In genomic region chr16:50216231-50216630, GRCh38 we compare ENCODE assay signal across 14 cellular contexts. TPM values are rescaled to one million over a fixed set of nuclear protein-coding genes. Genes with fewer than 3 reads are reported as not detected.
DNase-seq lines count a peak whose midpoint lies in the region; ATAC-seq and TF ChIP-seq lines count a peak whose summit lies in the region.
"Had no signal": no experiment of that assay in that cellular context is flagged by ENCODE, and none has a peak within 500 bp of the region (broad histone marks: within the 10 kb centered on the region; RNA-seq: fewer than 3 reads in every experiment).

No MANE protein-coding gene starts in this region.

- no peak for ATAC-seq in activated CD4-positive, alpha-beta T cell treated with anti-CD3 and anti-CD28 coated beads for 36 hours
- no peak for ATAC-seq in activated naive CD8-positive, alpha-beta T cell treated with anti-CD3 and anti-CD28 coated beads, Interleukin-2, amount 10 ng/mL, durations not matched to agents 7 days and 5 days (ENCODE audit: low read depth)
- peak in 1 of 3 donors; percentile 39 for ATAC-seq in natural killer cell
- no peak for ATAC-seq in HG02610 (IDR thresholded peaks at IDR 0.05; ENCODE audit: unreplicated experiment)
- ATAC-seq: GM12878, HCT116 had no signal

- no peak overlapping the region for H3K27ac ChIP-seq in stomach
- H3K27ac ChIP-seq: C4-2B, HL-60 had no signal

- intact Hi-C loops in activated CD4-positive, alpha-beta T cell treated with anti-CD3 and anti-CD28 coated beads for 36 hours (cut with DNase I, micrococcal nuclease): loop anchor here (10.0 kb wide), 2 partner anchors 109 to 449 kb away; no protein-coding TSS in a partner anchor
- intact Hi-C loops in natural killer cell (cut with micrococcal nuclease) (loop anchor here (5.0 kb wide), 1 partner anchor 51 kb away; the partner anchor contains the start of gene ADCY7), stomach (cut with DNase I; ENCODE audit: low total_unique reads) (loop anchor here (10.0 kb wide), 2 partner anchors 139 to 191 kb away; partner anchors contain the start of gene CNEP1R1)

- peak overlapping the region; percentile 89 for H3K27ac Mint-ChIP-seq in activated CD4-positive, alpha-beta T cell treated with anti-CD3 and anti-CD28 coated beads, Interleukin-2, amount 10 ng/mL, durations not matched to agents 7 days and 5 days
- H3K27ac Mint-ChIP-seq in activated CD4-positive, alpha-beta T cell treated with anti-CD3 and anti-CD28 coated beads for 36 hours: no peak overlapping the region
- H3K27ac Mint-ChIP-seq in activated naive CD8-positive, alpha-beta T cell treated with anti-CD3 and anti-CD28 coated beads, Interleukin-2, amount 10 ng/mL, durations not matched to agents 7 days and 5 days: peak overlapping the region; percentile 87
- no peak overlapping the region for H3K27ac Mint-ChIP-seq in activated naive CD8-positive, alpha-beta T cell treated with anti-CD3 and anti-CD28 coated beads for 36 hours
- peak overlapping the region; percentile 89 to 91 for H3K27ac Mint-ChIP-seq in natural killer cell
- H3K27ac Mint-ChIP-seq: B cell had no signal

- 84 to 91% (median 87%) methylated on average over 6 of the region's 6 CpGs for WGBS in stomach, 5 donors

- peaks cover 36% of the 10 kb centered on the region for H3K4me1 Mint-ChIP-seq in activated CD4-positive, alpha-beta T cell treated with anti-CD3 and anti-CD28 coated beads, Interleukin-2, amount 10 ng/mL, durations not matched to agents 7 days and 5 days
- H3K4me1 Mint-ChIP-seq in activated CD4-positive, alpha-beta T cell treated with anti-CD3 and anti-CD28 coated beads for 36 hours: peaks cover 10% of the 10 kb centered on the region
- peaks cover 23% of the 10 kb centered on the region for H3K4me1 Mint-ChIP-seq in activated naive CD8-positive, alpha-beta T cell treated with anti-CD3 and anti-CD28 coated beads, Interleukin-2, amount 10 ng/mL, durations not matched to agents 7 days and 5 days
- H3K4me1 Mint-ChIP-seq in activated naive CD8-positive, alpha-beta T cell treated with anti-CD3 and anti-CD28 coated beads for 36 hours: peaks cover 9% of the 10 kb centered on the region
- H3K4me1 Mint-ChIP-seq in natural killer cell: peaks cover 31 to 36% of the 10 kb centered on the region in 2 donors
- H3K4me1 Mint-ChIP-seq: B cell had no signal

- no peak for TF ChIP-seq EP300 in stomach (IDR thresholded peaks at IDR 0.05)

- no peak for DNase-seq in activated CD4-positive, alpha-beta T cell treated with anti-CD3 and anti-CD28 coated beads, Interleukin-2, amount 10 ng/mL, durations not matched to agents 7 days and 5 days
- DNase-seq in activated CD4-positive, alpha-beta T cell treated with anti-CD3 and anti-CD28 coated beads for 36 hours: no peak
- DNase-seq in activated naive CD8-positive, alpha-beta T cell treated with anti-CD3 and anti-CD28 coated beads, Interleukin-2, amount 10 ng/mL, durations not matched to agents 7 days and 5 days: no peak
- no peak for DNase-seq in activated naive CD8-positive, alpha-beta T cell treated with anti-CD3 and anti-CD28 coated beads for 36 hours
- DNase-seq in natural killer cell (no peak), stomach (no peak)
- DNase-seq: CD4-positive, alpha-beta memory T cell; DMS79 had no signal

- H3K27me3 Mint-ChIP-seq in activated CD4-positive, alpha-beta T cell treated with anti-CD3 and anti-CD28 coated beads, Interleukin-2, amount 10 ng/mL, durations not matched to agents 7 days and 5 days: no peaks in the 10 kb centered on the region
- H3K27me3 Mint-ChIP-seq in activated CD4-positive, alpha-beta T cell treated with anti-CD3 and anti-CD28 coated beads for 36 hours: no peaks in the 10 kb centered on the region
- H3K27me3 Mint-ChIP-seq in activated naive CD8-positive, alpha-beta T cell treated with anti-CD3 and anti-CD28 coated beads, Interleukin-2, amount 10 ng/mL, durations not matched to agents 7 days and 5 days: no peaks in the 10 kb centered on the region
- no peaks in the 10 kb centered on the region for H3K27me3 Mint-ChIP-seq in activated naive CD8-positive, alpha-beta T cell treated with anti-CD3 and anti-CD28 coated beads for 36 hours
- no peaks in the 10 kb centered on the region for H3K27me3 Mint-ChIP-seq in natural killer cell (ENCODE audit: low read depth in 2 of 2)
- H3K27me3 Mint-ChIP-seq: B cell; CD4-positive, alpha-beta memory T cell had no signal

- no peaks in the 10 kb centered on the region for H3K9me3 Mint-ChIP-seq in activated CD4-positive, alpha-beta T cell treated with anti-CD3 and anti-CD28 coated beads, Interleukin-2, amount 10 ng/mL, durations not matched to agents 7 days and 5 days
- no peaks in the 10 kb centered on the region for H3K9me3 Mint-ChIP-seq in activated CD4-positive, alpha-beta T cell treated with anti-CD3 and anti-CD28 coated beads for 36 hours (ENCODE audit: low read depth)
- H3K9me3 Mint-ChIP-seq in activated naive CD8-positive, alpha-beta T cell treated with anti-CD3 and anti-CD28 coated beads, Interleukin-2, amount 10 ng/mL, durations not matched to agents 7 days and 5 days: no peaks in the 10 kb centered on the region
- H3K9me3 Mint-ChIP-seq in activated naive CD8-positive, alpha-beta T cell treated with anti-CD3 and anti-CD28 coated beads for 36 hours: no peaks in the 10 kb centered on the region
- H3K9me3 Mint-ChIP-seq in natural killer cell: no peaks in the 10 kb centered on the region
- H3K9me3 Mint-ChIP-seq: CD4-positive, alpha-beta memory T cell had no signal

- POLR2A ChIA-PET in activated CD4-positive, alpha-beta T cell treated with anti-CD3 and anti-CD28 coated beads, Interleukin-2, amount 10 ng/mL, durations not matched to agents 7 days and 5 days (lab: Charles Lee): no interaction called here
- POLR2A ChIA-PET in activated CD4-positive, alpha-beta T cell treated with anti-CD3 and anti-CD28 coated beads for 36 hours (lab: Charles Lee): no interaction called here
- POLR2A ChIA-PET in activated naive CD8-positive, alpha-beta T cell treated with anti-CD3 and anti-CD28 coated beads, Interleukin-2, amount 10 ng/mL, durations not matched to agents 7 days and 5 days (lab: Charles Lee): interaction anchor here (1.4 kb wide), 1 partner anchor 590 kb away, joined by 3 read pairs; no protein-coding TSS in a partner anchor

- H3K36me3 ChIP-seq in stomach: peaks cover 28 to 85% (median 76%) of the 10 kb centered on the region in 4 donors

- TF ChIP-seq CTCF in natural killer cell (IDR thresholded peaks at IDR 0.05) (no peak), stomach (IDR thresholded peaks at IDR 0.05) (no peak)

- CTCF ChIA-PET in activated CD4-positive, alpha-beta T cell treated with anti-CD3 and anti-CD28 coated beads, Interleukin-2, amount 10 ng/mL, durations not matched to agents 7 days and 5 days (lab: Charles Lee): interaction anchor here (0.6 to 1.6 kb wide), 3 partner anchors 134 to 590 kb away, joined by 3 read pairs; no protein-coding TSS in a partner anchor
- CTCF ChIA-PET in activated CD4-positive, alpha-beta T cell treated with anti-CD3 and anti-CD28 coated beads for 36 hours (lab: Charles Lee): interaction anchor here (0.6 to 1.6 kb wide), 5 partner anchors 20 to 590 kb away, joined by 3 read pairs; partner anchors contain the start of gene CNEP1R1

- no peaks in the 10 kb centered on the region for H3K27me3 ChIP-seq in stomach

- no peak for TF ChIP-seq POLR2A in stomach (IDR thresholded peaks at IDR 0.05)

- no peaks in the 10 kb centered on the region for H3K9me3 ChIP-seq in stomach

- peaks cover 46% of the 10 kb centered on the region for H3K36me3 Mint-ChIP-seq in activated CD4-positive, alpha-beta T cell treated with anti-CD3 and anti-CD28 coated beads, Interleukin-2, amount 10 ng/mL, durations not matched to agents 7 days and 5 days (ENCODE audit: low read depth)
- peaks cover 29% of the 10 kb centered on the region for H3K36me3 Mint-ChIP-seq in activated CD4-positive, alpha-beta T cell treated with anti-CD3 and anti-CD28 coated beads for 36 hours (ENCODE audit: low read depth)
- H3K36me3 Mint-ChIP-seq in activated naive CD8-positive, alpha-beta T cell treated with anti-CD3 and anti-CD28 coated beads, Interleukin-2, amount 10 ng/mL, durations not matched to agents 7 days and 5 days: peaks cover 13% of the 10 kb centered on the region
- peaks cover 3% of the 10 kb centered on the region for H3K36me3 Mint-ChIP-seq in activated naive CD8-positive, alpha-beta T cell treated with anti-CD3 and anti-CD28 coated beads for 36 hours
- no peaks in the 10 kb centered on the region for H3K36me3 Mint-ChIP-seq in natural killer cell

- no peak overlapping the region for H3K4me3 ChIP-seq in stomach
- H3K4me3 ChIP-seq: GM12878 had no signal

- peaks cover 0 to 12% (median 3%) of the 10 kb centered on the region in 4 donors for H3K4me1 ChIP-seq in stomach

- peak overlapping the region; percentile 61 for H3K4me3 Mint-ChIP-seq in activated CD4-positive, alpha-beta T cell treated with anti-CD3 and anti-CD28 coated beads, Interleukin-2, amount 10 ng/mL, durations not matched to agents 7 days and 5 days
- H3K4me3 Mint-ChIP-seq in activated CD4-positive, alpha-beta T cell treated with anti-CD3 and anti-CD28 coated beads for 36 hours: no peak overlapping the region
- H3K4me3 Mint-ChIP-seq in activated naive CD8-positive, alpha-beta T cell treated with anti-CD3 and anti-CD28 coated beads, Interleukin-2, amount 10 ng/mL, durations not matched to agents 7 days and 5 days: peak overlapping the region; percentile 76
- no peak overlapping the region for H3K4me3 Mint-ChIP-seq in activated naive CD8-positive, alpha-beta T cell treated with anti-CD3 and anti-CD28 coated beads for 36 hours
- H3K4me3 Mint-ChIP-seq in natural killer cell: peak overlapping the region; percentile 82
- H3K4me3 Mint-ChIP-seq: B cell; CD4-positive, alpha-beta memory T cell had no signal

RNA-seq across cellular contexts. Expression of gene ADCY7, which starts 50.1 kb away (rescaled TPM):
- 100 to 1,000 TPM; 197 to 255 TPM for total RNA-seq in activated CD4-positive, alpha-beta T cell treated with anti-CD3 and anti-CD28 coated beads, Interleukin-2, amount 10 ng/mL, durations not matched to agents 7 days and 5 days
- 10 to 100 TPM; 51.8 to 85.3 TPM for total RNA-seq in activated CD4-positive, alpha-beta T cell treated with anti-CD3 and anti-CD28 coated beads for 36 hours
- total RNA-seq in activated naive CD8-positive, alpha-beta T cell treated with anti-CD3 and anti-CD28 coated beads, Interleukin-2, amount 10 ng/mL, durations not matched to agents 7 days and 5 days: 100 to 1,000 TPM; 172 to 177 TPM
- 10 to 100 TPM; 72.3 to 73.1 TPM for total RNA-seq in activated naive CD8-positive, alpha-beta T cell treated with anti-CD3 and anti-CD28 coated beads for 36 hours
- 100 to 1,000 TPM; 479 to 591 (median 512) TPM for total RNA-seq in natural killer cell
- total RNA-seq in stomach: 100 to 1,000 TPM in 1 of 5 donors, 10 to 100 TPM in 4; 15.1 to 216 (median 33.3) TPM
- polyA plus RNA-seq in stomach: 1 to 10 TPM in 2 of 3 donors, under 1 TPM in 1; 0.76 to 4.4 (median 3.7) TPM

Comparison
In these comparisons a context has a peak if more than half of its experiments do, and no peak if none do; other contexts are left out.
1. H3K27ac Mint-ChIP-seq: peak in activated CD4-positive, alpha-beta T cell treated with anti-CD3 and anti-CD28 coated beads, Interleukin-2, amount 10 ng/mL, durations not matched to agents 7 days and 5 days (single experiment), activated naive CD8-positive, alpha-beta T cell treated with anti-CD3 and anti-CD28 coated beads, Interleukin-2, amount 10 ng/mL, durations not matched to agents 7 days and 5 days (single experiment) and natural killer cell (2 of 2); none in activated CD4-positive, alpha-beta T cell treated with anti-CD3 and anti-CD28 coated beads for 36 hours (single experiment) and activated naive CD8-positive, alpha-beta T cell treated with anti-CD3 and anti-CD28 coated beads for 36 hours (single experiment).
2. H3K4me3 Mint-ChIP-seq: peak in activated CD4-positive, alpha-beta T cell treated with anti-CD3 and anti-CD28 coated beads, Interleukin-2, amount 10 ng/mL, durations not matched to agents 7 days and 5 days (single experiment), activated naive CD8-positive, alpha-beta T cell treated with anti-CD3 and anti-CD28 coated beads, Interleukin-2, amount 10 ng/mL, durations not matched to agents 7 days and 5 days (single experiment) and natural killer cell (single experiment); none in activated CD4-positive, alpha-beta T cell treated with anti-CD3 and anti-CD28 coated beads for 36 hours (single experiment) and activated naive CD8-positive, alpha-beta T cell treated with anti-CD3 and anti-CD28 coated beads for 36 hours (single experiment).